In the genomic region with DNA sequence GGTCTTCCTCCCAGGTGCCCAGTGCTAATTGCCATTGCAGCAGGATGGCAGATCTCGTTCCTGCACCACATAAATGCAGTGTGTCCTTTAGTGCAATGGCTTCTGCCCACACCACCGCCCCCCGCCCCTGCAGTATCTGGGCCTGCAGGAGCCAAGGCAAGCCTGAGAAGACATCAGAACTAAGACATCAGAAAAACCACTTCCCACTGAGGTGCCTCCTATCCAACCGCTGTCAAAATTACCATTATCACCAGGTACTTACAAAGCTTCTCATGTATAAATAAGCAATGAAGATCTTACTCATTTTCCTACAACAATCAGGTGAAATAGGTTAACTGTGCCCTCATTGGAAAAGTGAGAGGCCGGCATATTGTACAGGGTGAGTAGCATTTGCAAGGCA, we compare ENCODE assay signal across 20 cellular contexts.
DNase-seq lines count a peak whose midpoint lies in the region; ATAC-seq and TF ChIP-seq lines count a peak whose summit lies in the region.
"Had no signal": no experiment of that assay in that cellular context is flagged by ENCODE, and none has a peak within 500 bp of the region (broad histone marks: within the 10 kb centered on the region; RNA-seq: fewer than 3 reads in every experiment).

No MANE protein-coding gene starts in this region.

- TF ChIP-seq EP300 in esophagus muscularis mucosa (IDR thresholded peaks at IDR 0.05) = no peak

- H3K4me2 ChIP-seq in BLaER1 = peak overlapping the region; percentile 54
- peak overlapping the region in 6 of 11 experiments; percentile 9 to 62 (median 47); a peak in 12 of 22 replicates for H3K4me2 ChIP-seq in BLaER1 treated with 17β-estradiol and CSF1 and Interleukin-3, amounts not matched to agents 10 nM and 100 nM

- TF ChIP-seq POLR2A in esophagus muscularis mucosa (IDR thresholded peaks at IDR 0.05; ENCODE audit: low read depth) = no peak

- H3K36me3 ChIP-seq in BLaER1 = no peaks in the 10 kb centered on the region
- H3K36me3 ChIP-seq in BLaER1 treated with 17β-estradiol and CSF1 and Interleukin-3, amounts not matched to agents 10 nM and 100 nM = no peaks in the 10 kb centered on the region
- no peaks in the 10 kb centered on the region for H3K36me3 ChIP-seq in esophagus muscularis mucosa
- H3K36me3 ChIP-seq: BE2C had no signal

- no peak for TF ChIP-seq CTCF in esophagus muscularis mucosa (IDR thresholded peaks at IDR 0.05)

- intact Hi-C loops in esophagus muscularis mucosa (cut with DNase I) = no loop called here

- ATAC-seq in GM21526 (IDR thresholded peaks at IDR 0.05; ENCODE audit: low FRiP score, unreplicated experiment) = no peak

- peak; percentile 78 for DNase-seq in Jurkat, Clone E6-1 (ENCODE audit: low read depth, low spot score)
- DNase-seq in esophagus muscularis mucosa (ENCODE audit: extremely low spot score) (peak; percentile 83), SW480 (ENCODE audit: low spot score) (no peak), kidney tubule cell (ENCODE audit: low spot score) (no peak)
- DNase-seq: 8988T; ACHN; BE2C; C1 segment of cervical spinal cord; CD4-positive, alpha-beta memory T cell; CD4-positive, CD25-positive, alpha-beta regulatory T cell; CD8-positive, alpha-beta memory T cell; COR-L47; DMS 273 treated with DMSO at 0.1 percent for 48 hours; DMS153; DMS53; DMS79; GF-D8 had no signal

- H3K4me3 ChIP-seq in BLaER1 (no peak overlapping the region), esophagus muscularis mucosa (no peak overlapping the region)
- H3K4me3 ChIP-seq in BLaER1 treated with 17β-estradiol and CSF1 and Interleukin-3, amounts not matched to agents 10 nM and 100 nM = no peak overlapping the region
- no peak overlapping the region for H3K4me3 ChIP-seq in Jurkat, Clone E6-1 (ENCODE audit: low read length)

- H3K27me3 ChIP-seq in BLaER1 (no peaks in the 10 kb centered on the region), esophagus muscularis mucosa (no peaks in the 10 kb centered on the region)
- H3K27me3 ChIP-seq in BLaER1 treated with 17β-estradiol and CSF1 and Interleukin-3, amounts not matched to agents 10 nM and 100 nM = no peaks in the 10 kb centered on the region
- H3K27me3 ChIP-seq: BE2C had no signal

- WGBS in esophagus muscularis mucosa = 73% methylated on average over 5 of the region's 5 CpGs

- H3K9me3 ChIP-seq in BLaER1 (no peaks in the 10 kb centered on the region), esophagus muscularis mucosa (no peaks in the 10 kb centered on the region)
- no peaks in the 10 kb centered on the region for H3K9me3 ChIP-seq in BLaER1 treated with 17β-estradiol and CSF1 and Interleukin-3, amounts not matched to agents 10 nM and 100 nM (replicated peaks in 1 of 11)
- H3K9me3 ChIP-seq: BE2C had no signal

- H3K9ac ChIP-seq in BLaER1 = no peak overlapping the region
- no peak overlapping the region for H3K9ac ChIP-seq in BLaER1 treated with 17β-estradiol and CSF1 and Interleukin-3, amounts not matched to agents 10 nM and 100 nM

- H3K4me1 ChIP-seq in BLaER1 (peaks cover 15% of the 10 kb centered on the region), esophagus muscularis mucosa (no peaks in the 10 kb centered on the region)
- H3K4me1 ChIP-seq in BLaER1 treated with 17β-estradiol and CSF1 and Interleukin-3, amounts not matched to agents 10 nM and 100 nM = peaks cover 0 to 16% (median 10%) of the 10 kb centered on the region in 10 experiments; a peak in 10 of 20 replicates
- H3K4me1 ChIP-seq: BE2C had no signal

- H3K27ac ChIP-seq in BLaER1 (no peak overlapping the region), esophagus muscularis mucosa (replicated peaks in 1 of 4) (no peak overlapping the region)
- no peak overlapping the region for H3K27ac ChIP-seq in BLaER1 treated with 17β-estradiol and CSF1 and Interleukin-3, amounts not matched to agents 10 nM and 100 nM

- no peaks in the 10 kb centered on the region for H4K20me1 ChIP-seq in BLaER1
- H4K20me1 ChIP-seq in BLaER1 treated with 17β-estradiol and CSF1 and Interleukin-3, amounts not matched to agents 10 nM and 100 nM = no peaks in the 10 kb centered on the region

Comparison
In these comparisons a context has a peak if more than half of its experiments do, and no peak if none do; other contexts are left out.
1. DNase-seq: peak in Jurkat, Clone E6-1 (single experiment) and esophagus muscularis mucosa (single experiment); none in SW480 (single experiment) and kidney tubule cell (single experiment).